Comparison of ENCODE assay signal across 1 cellular context in the genomic region with DNA sequence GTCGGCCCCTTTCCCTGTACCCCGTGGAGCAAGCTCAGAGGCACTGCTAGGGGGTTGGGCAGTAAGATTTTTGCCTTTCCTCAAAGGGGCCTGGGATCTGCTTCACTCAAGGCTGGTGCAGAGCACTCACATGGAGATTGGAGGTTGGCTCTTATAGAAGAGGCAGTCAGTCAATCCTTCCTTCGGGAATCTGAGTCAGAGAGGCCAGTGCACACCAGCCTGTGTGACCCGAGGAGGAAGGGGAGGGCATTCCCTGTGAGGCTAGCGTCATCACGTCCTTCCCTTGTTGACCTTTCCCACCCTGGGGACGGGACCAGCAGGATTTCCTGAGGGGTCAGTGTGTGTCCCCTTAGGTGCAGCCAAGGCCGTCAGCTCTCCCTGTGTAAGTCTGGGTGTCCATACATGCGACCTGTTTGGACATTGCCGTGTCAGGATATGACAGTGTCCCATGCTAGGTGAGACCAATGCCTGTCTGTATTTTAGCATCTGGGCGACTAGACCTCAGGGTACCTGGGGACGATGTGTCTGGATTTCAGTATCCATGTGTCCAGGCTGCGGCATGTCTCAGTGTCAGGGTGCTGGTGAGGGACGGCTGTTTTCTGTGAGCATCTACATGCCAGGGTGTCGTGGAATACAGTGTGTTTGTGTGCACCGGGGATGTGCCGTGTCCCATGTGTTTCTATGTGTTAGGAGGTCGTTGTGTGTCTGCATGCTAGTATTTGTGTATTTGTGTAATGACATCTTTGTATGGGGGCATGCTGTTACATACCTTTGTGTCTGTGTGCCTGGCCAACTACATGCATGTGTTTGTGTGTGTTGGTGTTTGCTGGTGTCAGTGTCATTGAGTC.
TF ChIP-seq lines count a peak whose summit lies in the region.

No MANE protein-coding gene starts in this region.

TF ChIP-seq in HCT116, 20 proteins besides CTCF, POLR2A, EP300 and RAD21:
- no peak for TF ChIP-seq SRF (IDR thresholded peaks at IDR 0.05; ENCODE audit: low read depth)
- no peak for TF ChIP-seq JUND (IDR thresholded peaks at IDR 0.05)
- TF ChIP-seq POLR2AphosphoS5 (IDR thresholded peaks at IDR 0.05; ENCODE audit: low read depth, low read length): no peak
- no peak for TF ChIP-seq ELF1 (IDR thresholded peaks at IDR 0.05; ENCODE audit: borderline replicate concordance, low read depth)
- no peak for TF ChIP-seq YY1 (IDR thresholded peaks at IDR 0.05; ENCODE audit: extremely low read depth, insufficient replicate concordance, low read depth, low read length)
- TF ChIP-seq ZFX (IDR thresholded peaks at IDR 0.05): no peak
- TF ChIP-seq, protein P1, sequence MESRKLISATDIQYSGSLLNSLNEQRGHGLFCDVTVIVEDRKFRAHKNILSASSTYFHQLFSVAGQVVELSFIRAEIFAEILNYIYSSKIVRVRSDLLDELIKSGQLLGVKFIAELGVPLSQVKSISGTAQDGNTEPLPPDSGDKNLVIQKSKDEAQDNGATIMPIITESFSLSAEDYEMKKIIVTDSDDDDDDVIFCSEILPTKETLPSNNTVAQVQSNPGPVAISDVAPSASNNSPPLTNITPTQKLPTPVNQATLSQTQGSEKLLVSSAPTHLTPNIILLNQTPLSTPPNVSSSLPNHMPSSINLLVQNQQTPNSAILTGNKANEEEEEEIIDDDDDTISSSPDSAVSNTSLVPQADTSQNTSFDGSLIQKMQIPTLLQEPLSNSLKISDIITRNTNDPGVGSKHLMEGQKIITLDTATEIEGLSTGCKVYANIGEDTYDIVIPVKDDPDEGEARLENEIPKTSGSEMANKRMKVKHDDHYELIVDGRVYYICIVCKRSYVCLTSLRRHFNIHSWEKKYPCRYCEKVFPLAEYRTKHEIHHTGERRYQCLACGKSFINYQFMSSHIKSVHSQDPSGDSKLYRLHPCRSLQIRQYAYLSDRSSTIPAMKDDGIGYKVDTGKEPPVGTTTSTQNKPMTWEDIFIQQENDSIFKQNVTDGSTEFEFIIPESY (IDR thresholded peaks at IDR 0.05; ENCODE audit: extremely low read depth, insufficient replicate concordance, low read length): no peak
- TF ChIP-seq, protein P2, sequence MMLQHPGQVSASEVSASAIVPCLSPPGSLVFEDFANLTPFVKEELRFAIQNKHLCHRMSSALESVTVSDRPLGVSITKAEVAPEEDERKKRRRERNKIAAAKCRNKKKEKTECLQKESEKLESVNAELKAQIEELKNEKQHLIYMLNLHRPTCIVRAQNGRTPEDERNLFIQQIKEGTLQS (IDR thresholded peaks at IDR 0.05): no peak
